13 cellular contexts compared by ENCODE assay signal in genomic region chr2:237901932-237902846, GRCh38. TPM values are rescaled to one million over a fixed set of nuclear protein-coding genes. Genes with fewer than 3 reads are reported as not detected.
DNase-seq lines count a peak whose midpoint lies in the region; ATAC-seq and TF ChIP-seq lines count a peak whose summit lies in the region.
"Had no signal": no experiment of that assay in that cellular context is flagged by ENCODE, and none has a peak within 500 bp of the region (broad histone marks: within the 10 kb centered on the region; RNA-seq: fewer than 3 reads in every experiment).

No MANE protein-coding gene starts in this region.

- POLR2A ChIA-PET in T-cell (lab: Charles Lee), result no interaction called here

- H3K36me3 Mint-ChIP-seq in activated T-cell treated with anti-CD3 and anti-CD28 coated beads, Interleukin-2, amount 50 U/mL, for 24 hours (ENCODE audit: low read depth), result peaks cover 3% of the 10 kb centered on the region
- peaks cover 2% of the 10 kb centered on the region for H3K36me3 Mint-ChIP-seq in T-cell

- no peak overlapping the region for H3K4me2 ChIP-seq in mesenchymal stem cell (ENCODE audit: low read length, poor library complexity, severe bottlenecking)

- H2BK5ac ChIP-seq in mesenchymal stem cell (ENCODE audit: low read depth, low read length, poor library complexity, severe bottlenecking), result no peak overlapping the region

- intact Hi-C loops in left colon (cut with DNase I, micrococcal nuclease), result no loop called here

- H3K14ac ChIP-seq in mesenchymal stem cell (ENCODE audit: low read length in 2 of 2), result no peak overlapping the region

- H3K36me3 ChIP-seq in right atrium auricular region (no peaks in the 10 kb centered on the region), mesenchymal stem cell (ENCODE audit: control insufficient read depth in 1 of 2, insufficient read depth in 2 of 2, low read depth in 1 of 2, low read length in 2 of 2) (peaks cover 0 to 2% of the 10 kb centered on the region in 2 experiments)

- no peak overlapping the region for H2AFZ ChIP-seq in mesenchymal stem cell (ENCODE audit: low read depth, low read length)

- H2BK15ac ChIP-seq in mesenchymal stem cell (ENCODE audit: low read depth, poor library complexity, severe bottlenecking), result no peak overlapping the region

- no peak overlapping the region for H4K91ac ChIP-seq in mesenchymal stem cell (ENCODE audit: low read length)

- H3K4me3 ChIP-seq in right atrium auricular region (no peak overlapping the region), mesenchymal stem cell (ENCODE audit: insufficient read depth in 1 of 2, low read depth in 1 of 2, low read length in 2 of 2) (no peak overlapping the region)

- H3K4ac ChIP-seq in mesenchymal stem cell (ENCODE audit: low read depth in 1 of 2, low read length in 2 of 2), result no peak overlapping the region

- H3K4me1 Mint-ChIP-seq in activated T-cell treated with anti-CD3 and anti-CD28 coated beads, Interleukin-2, amount 50 U/mL, for 24 hours (ENCODE audit: low read depth), result peaks cover 54% of the 10 kb centered on the region
- H3K4me1 Mint-ChIP-seq in T-cell, result peaks cover 47 to 67% (median 56%) of the 10 kb centered on the region in 3 donors
- H3K4me1 Mint-ChIP-seq in stimulated activated naive CD8-positive, alpha-beta T cell treated with anti-CD3 and anti-CD28 coated beads, Interleukin-15, amount 100 ng/mL, for 72 hours, result peaks cover 92% of the 10 kb centered on the region

- peak overlapping the region; percentile 90 to 98 for H3K27ac ChIP-seq in right atrium auricular region
- no peak overlapping the region for H3K27ac ChIP-seq in mesenchymal stem cell (ENCODE audit: low read length, poor library complexity, severe bottlenecking)

- H3K4me3 Mint-ChIP-seq in activated T-cell treated with anti-CD3 and anti-CD28 coated beads, Interleukin-2, amount 50 U/mL, for 24 hours, result no peak overlapping the region
- peak overlapping the region in 2 of 3 donors; percentile 37 to 54 for H3K4me3 Mint-ChIP-seq in T-cell
- H3K4me3 Mint-ChIP-seq in stimulated activated naive CD8-positive, alpha-beta T cell treated with anti-CD3 and anti-CD28 coated beads, Interleukin-15, amount 100 ng/mL, for 72 hours, result peak overlapping the region; percentile 78 to 82

- peak overlapping the region; percentile 61 for H3K27ac Mint-ChIP-seq in activated T-cell treated with anti-CD3 and anti-CD28 coated beads, Interleukin-2, amount 50 U/mL, for 24 hours
- H3K27ac Mint-ChIP-seq in T-cell, result peak overlapping the region in 1 of 2 donors; percentile 61
- peak overlapping the region; percentile 91 to 97 for H3K27ac Mint-ChIP-seq in stimulated activated naive CD8-positive, alpha-beta T cell treated with anti-CD3 and anti-CD28 coated beads, Interleukin-15, amount 100 ng/mL, for 72 hours

- peak overlapping the region in 1 of 2 experiments; percentile 58 for H3K18ac ChIP-seq in mesenchymal stem cell (ENCODE audit: low read depth in 1 of 2, low read length in 2 of 2)

- CTCF ChIA-PET in T-cell (lab: Charles Lee), result no interaction called here

- H3K4me1 ChIP-seq in right atrium auricular region (peaks cover 0 to 36% of the 10 kb centered on the region in 2 donors), mesenchymal stem cell (ENCODE audit: control insufficient read depth, insufficient read depth, low read depth, low read length) (peaks cover 11% of the 10 kb centered on the region)

- no peaks in the 10 kb centered on the region for H3K27me3 Mint-ChIP-seq in activated T-cell treated with anti-CD3 and anti-CD28 coated beads, Interleukin-2, amount 50 U/mL, for 24 hours
- peaks cover 0 to 2% of the 10 kb centered on the region in 2 donors for H3K27me3 Mint-ChIP-seq in T-cell
- no peaks in the 10 kb centered on the region for H3K27me3 Mint-ChIP-seq in stimulated activated naive CD8-positive, alpha-beta T cell treated with anti-CD3 and anti-CD28 coated beads, Interleukin-15, amount 100 ng/mL, for 72 hours

- H3K9me3 Mint-ChIP-seq in activated T-cell treated with anti-CD3 and anti-CD28 coated beads, Interleukin-2, amount 50 U/mL, for 24 hours, result peaks cover 4% of the 10 kb centered on the region
- H3K9me3 Mint-ChIP-seq in T-cell, result peaks cover 0 to 4% (median 2%) of the 10 kb centered on the region in 3 donors
- peaks cover 4 to 11% of the 10 kb centered on the region in 2 donors for H3K9me3 Mint-ChIP-seq in stimulated activated naive CD8-positive, alpha-beta T cell treated with anti-CD3 and anti-CD28 coated beads, Interleukin-15, amount 100 ng/mL, for 72 hours

- peak in 1 of 4 experiments; percentile 11 for ATAC-seq in T-cell (replicated peaks in 1 of 4)
- peak; percentile 27 for ATAC-seq in stimulated activated naive CD8-positive, alpha-beta T cell treated with anti-CD3 and anti-CD28 coated beads, Interleukin-15, amount 100 ng/mL, for 72 hours
- no peak for ATAC-seq in left colon

- TF ChIP-seq CTCF in right atrium auricular region (IDR thresholded peaks at IDR 0.05), result no peak

- no peak overlapping the region for H3K9ac ChIP-seq in mesenchymal stem cell (ENCODE audit: low read length)

- no peak overlapping the region for H2AK5ac ChIP-seq in mesenchymal stem cell (ENCODE audit: low read length, severe bottlenecking)

- DNase-seq in activated T-cell treated with anti-CD3 and anti-CD28 coated beads, Interleukin-2, amount 50 U/mL, for 24 hours, result no peak
- DNase-seq in activated T-cell treated with anti-CD3 and anti-CD28 coated beads for 4 hours (no peak), T-cell (peak in 14 of 34 experiments; percentile 15 to 51 (median 25)), right atrium auricular region (ENCODE audit: low spot score) (no peak), dermis blood vessel endothelial cell (no peak), left colon (no peak), mesenchymal stem cell (no peak)
- peak in 1 of 2 donors; percentile 52 for DNase-seq in stimulated activated naive CD8-positive, alpha-beta T cell treated with anti-CD3 and anti-CD28 coated beads, Interleukin-15, amount 100 ng/mL, for 72 hours
- DNase-seq: ACHN; activated CD4-positive, alpha-beta T cell treated with anti-CD3 and anti-CD28 coated beads for 1 hour; amygdala; GOT3; NCI-H510A had no signal

- no peaks in the 10 kb centered on the region for H3K27me3 ChIP-seq in right atrium auricular region
- H3K27me3 ChIP-seq in mesenchymal stem cell (ENCODE audit: control insufficient read depth in 1 of 2, insufficient read depth in 1 of 2, low read length in 2 of 2), result peaks cover 0 to 2% of the 10 kb centered on the region in 2 experiments

- no peak overlapping the region for H2BK120ac ChIP-seq in mesenchymal stem cell (ENCODE audit: low read depth, low read length)

- H3K9me3 ChIP-seq in right atrium auricular region (peaks cover 4 to 5% of the 10 kb centered on the region in 2 donors), mesenchymal stem cell (ENCODE audit: control insufficient read depth, low read length) (peaks cover 4% of the 10 kb centered on the region)

- WGBS in mesenchymal stem cell, result 88% methylated on average over 19 of the region's 22 CpGs

- peak overlapping the region in 1 of 2 experiments; percentile 37 for H2BK12ac ChIP-seq in mesenchymal stem cell (ENCODE audit: low read length in 2 of 2)

- no peaks in the 10 kb centered on the region for H3K79me1 ChIP-seq in mesenchymal stem cell (replicated peaks; ENCODE audit: low read length, poor library complexity, severe bottlenecking)

- H3K23ac ChIP-seq in mesenchymal stem cell (ENCODE audit: low read length in 2 of 2), result no peak overlapping the region

- H4K8ac ChIP-seq in mesenchymal stem cell (ENCODE audit: low read length), result no peak overlapping the region

RNA-seq across cellular contexts. Expression of gene RAMP1, which starts 42.8 kb away (rescaled TPM):
- total RNA-seq in T-cell (1 to 10 TPM in 2 of 5 donors, under 1 TPM in 2, not detected in 1; 0.61 to 1.1 (median 0.95) TPM), right atrium auricular region (100 to 1,000 TPM; 239 to 275 TPM), dermis blood vessel endothelial cell (0.85 TPM in 1 of 2 replicates, not detected in the other), left colon (10 to 100 TPM in 1 of 2 donors, 1 to 10 TPM in 1; 1.8 to 24.8 TPM)
- polyA plus RNA-seq in mesenchymal stem cell (2013, experiment 1 of 2), result 3.1 TPM
- 4.3 TPM for polyA plus RNA-seq in mesenchymal stem cell (2013, experiment 2 of 2)

Comparison
In these comparisons a context has a peak if more than half of its experiments do, and no peak if none do; other contexts are left out.
1. RNA of gene RAMP1, which starts 42.8 kb away (total RNA-seq): 239 to 275 TPM in right atrium auricular region; 1.8 to 24.8 TPM in left colon, 0.61 to 1.1 TPM in T-cell and 0.85 TPM in dermis blood vessel endothelial cell; every median in the first group is over 4 times any median in the second.